8 cellular contexts compared by ENCODE assay signal in the genomic region with DNA sequence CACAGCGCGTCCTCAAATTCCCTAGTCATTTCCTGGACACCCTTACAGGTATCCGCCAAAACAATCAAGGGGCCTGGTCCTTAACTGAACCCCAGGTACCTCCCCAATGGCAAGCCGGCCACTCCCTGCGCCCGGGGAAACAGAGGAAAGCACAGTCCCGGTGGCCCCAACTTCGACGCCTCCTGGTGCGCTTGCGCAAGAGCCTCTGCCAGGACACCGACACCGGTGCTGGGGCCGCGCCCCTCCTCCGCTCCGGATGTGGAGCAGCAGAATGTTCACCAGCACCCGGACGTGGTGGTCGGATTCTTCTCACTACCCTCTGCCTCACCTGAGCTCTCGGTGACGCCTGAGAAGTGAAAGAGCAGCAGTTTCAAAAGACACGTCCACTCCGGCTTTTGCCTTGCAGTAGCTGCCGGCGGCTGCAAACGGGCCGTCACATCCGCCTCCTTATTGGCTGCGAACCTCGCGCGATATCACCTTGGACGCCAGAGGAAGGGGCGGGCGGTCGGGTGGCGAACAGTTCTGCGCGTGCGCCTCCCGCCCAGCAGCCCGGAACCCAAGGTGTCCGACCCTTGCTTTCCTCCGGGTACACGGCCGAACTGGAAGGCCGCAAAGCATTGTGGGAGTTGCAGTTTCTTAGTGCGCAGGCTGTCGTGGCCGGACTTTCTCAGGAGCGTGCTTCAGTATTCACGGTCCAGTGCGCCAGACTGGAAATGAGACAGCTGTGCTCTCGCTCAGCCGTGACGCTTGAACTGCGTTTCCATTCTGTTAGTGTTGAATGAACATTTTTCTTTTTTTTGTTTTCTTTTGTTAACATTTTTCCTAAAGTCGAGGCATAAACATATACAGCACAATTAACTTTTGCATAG. TPM values are rescaled to one million over a fixed set of nuclear protein-coding genes. Genes with fewer than 3 reads are reported as not detected.
DNase-seq lines count a peak whose midpoint lies in the region; ATAC-seq, FAIRE-seq and TF ChIP-seq lines count a peak whose summit lies in the region.

Gene TXNDC9 (minus strand): TSS at position 423 of the 869 bp plus-strand sequence. CDS start 3,123 bp downstream, outside the sequence.

- H3K4me2 ChIP-seq in mesendoderm (ENCODE audit: low read length), result peak within 1 kb of the TSS; percentile 89

- H3K4me3 ChIP-seq in Caco-2 (ENCODE audit: low read depth, low read length), result peak within 1 kb of the TSS; percentile 94
- H3K4me3 ChIP-seq in endodermal cell (ENCODE audit: low read length), result peak within 1 kb of the TSS; percentile 96
- H3K4me3 ChIP-seq in mesendoderm (ENCODE audit: low read length), result peak within 1 kb of the TSS; percentile 92

- peaks cover 48% of the 10 kb centered on the region for H3K79me2 ChIP-seq in mesendoderm (ENCODE audit: control insufficient read depth, insufficient read depth, low read length)

- peak within 1 kb of the TSS; percentile 53 for H3K23ac ChIP-seq in mesendoderm (ENCODE audit: low read length)

- no peak within 1 kb of the TSS for H2AK5ac ChIP-seq in mesendoderm (ENCODE audit: low read length)

- no peak within 1 kb of the TSS for H3K4ac ChIP-seq in mesendoderm (ENCODE audit: low read depth, low read length)

- H3K27ac ChIP-seq in endodermal cell (ENCODE audit: low read depth, low read length) (peak within 1 kb of the TSS; percentile 92), mesendoderm (ENCODE audit: low read depth, low read length) (peak within 1 kb of the TSS; percentile 72)

- DNase-seq in Caco-2 (peak; percentile 99), HTR-8/SVneo (ENCODE audit: insufficient read length, low spot score) (peak; percentile 96), NOMO-1 treated with DMSO at 0.1 percent for 48 hours (lab: John Stamatoyannopoulos, UW; ENCODE audit: unreplicated experiment) (peak; percentile 99), endodermal cell (peak; percentile 99), mesendoderm (peak; percentile 100)
- DNase-seq in activated CD8-positive, alpha-beta memory T cell treated with anti-CD3 and anti-CD28 coated beads for 4 hours (ENCODE audit: low read depth in 2 of 2), result peak; percentile 94 to 96
- peak; percentile 92 for DNase-seq in stimulated activated CD8-positive, alpha-beta memory T cell treated with anti-CD3 and anti-CD28 coated beads, Interleukin-15, amount 100 ng/mL, for 1 hour (ENCODE audit: low read depth)

- H4K8ac ChIP-seq in mesendoderm (ENCODE audit: low read depth, low read length), result peak within 1 kb of the TSS; percentile 82

- H3K9ac ChIP-seq in endodermal cell (ENCODE audit: extremely low read depth, low read length, poor library complexity, severe bottlenecking) (peak within 1 kb of the TSS; percentile 88), mesendoderm (ENCODE audit: low read length) (peak within 1 kb of the TSS; percentile 96)

- H3K79me1 ChIP-seq in mesendoderm (ENCODE audit: low read length), result peaks cover 6% of the 10 kb centered on the region

- no peak within 1 kb of the TSS for H3K18ac ChIP-seq in mesendoderm (ENCODE audit: low read length)

- no peaks in the 10 kb centered on the region for H3K9me3 ChIP-seq in Caco-2
- no peaks in the 10 kb centered on the region for H3K9me3 ChIP-seq in endodermal cell (ENCODE audit: control insufficient read depth, low read length)

- H3K4me1 Mint-ChIP-seq in Caco-2 (ENCODE audit: low read depth, unreplicated experiment), result no peaks in the 10 kb centered on the region
- peaks cover 15% of the 10 kb centered on the region for H3K4me1 Mint-ChIP-seq in endodermal cell

- H3K27me3 Mint-ChIP-seq in Caco-2 (ENCODE audit: insufficient read depth, unreplicated experiment) (no peaks in the 10 kb centered on the region), endodermal cell (ENCODE audit: insufficient read depth) (no peaks in the 10 kb centered on the region)

- 0% methylated on average over 30 to 59 of the region's 59 CpGs for WGBS in endodermal cell (ENCODE audit: insufficient coverage in 1 of 2, insufficient read length in 1 of 2), 2 experiments
- WGBS in mesendoderm (ENCODE audit: extremely low coverage, insufficient coverage, low lambda C conversion rate), result no CpG with 5 or more reads among the region's 59 CpGs

- H3K36me3 Mint-ChIP-seq in Caco-2 (ENCODE audit: insufficient read depth, unreplicated experiment) (peaks cover 20% of the 10 kb centered on the region), endodermal cell (ENCODE audit: low read depth) (peaks cover 21% of the 10 kb centered on the region)

- no peak within 1 kb of the TSS for H4K5ac ChIP-seq in mesendoderm (ENCODE audit: low read length)

- H3K27ac Mint-ChIP-seq in Caco-2 (ENCODE audit: unreplicated experiment), result no peak within 1 kb of the TSS
- no peak within 1 kb of the TSS for H3K27ac Mint-ChIP-seq in endodermal cell

- BruUV-seq in Caco-2 (replicated peaks; lab: Mats Ljungman, UMichigan), result TSS peak; percentile 72

- peak; percentile 69 for ATAC-seq in GM21381 (IDR thresholded peaks at IDR 0.05; ENCODE audit: unreplicated experiment)

- FAIRE-seq in HTR-8/SVneo (lab: Jason Lieb, UNC), result peak; percentile 51

- H3K4me1 ChIP-seq in Caco-2 (peaks cover 22% of the 10 kb centered on the region), endodermal cell (ENCODE audit: control insufficient read depth, insufficient read depth, low read length) (no peaks in the 10 kb centered on the region), mesendoderm (ENCODE audit: control insufficient read depth, low read depth, low read length) (no peaks in the 10 kb centered on the region)

- CTCF ChIA-PET in Caco-2 (lab: Charles Lee), result interaction anchor here (0.8 to 1.5 kb wide), 3 partner anchors 29 to 68 kb away, joined by 3 to 10 read pairs (median 7); no protein-coding TSS in a partner anchor

- POLR2A ChIA-PET in Caco-2 (lab: Charles Lee), result interaction anchor here (0.7 to 2.1 kb wide), 7 partner anchors 38 to 266 kb away, joined by 3 to 13 read pairs (median 4); partner anchors contain the start of genes LIPT1 and TSGA10

- H3K4me3 Mint-ChIP-seq in Caco-2 (ENCODE audit: unreplicated experiment) (no peak within 1 kb of the TSS), endodermal cell (no peak within 1 kb of the TSS)

- no peaks in the 10 kb centered on the region; the same call in 1 of the 2 replicates for H3K36me3 ChIP-seq in Caco-2 (ENCODE audit: control insufficient read depth, insufficient read depth, low read length)
- peaks cover 31% of the 10 kb centered on the region for H3K36me3 ChIP-seq in endodermal cell (ENCODE audit: control insufficient read depth, insufficient read depth, low read length)
- H3K36me3 ChIP-seq in mesendoderm (ENCODE audit: control insufficient read depth, insufficient read depth, low read length), result peaks cover 4% of the 10 kb centered on the region

- no peaks in the 10 kb centered on the region for H3K9me3 Mint-ChIP-seq in Caco-2 (ENCODE audit: unreplicated experiment)
- no peaks in the 10 kb centered on the region for H3K9me3 Mint-ChIP-seq in endodermal cell

- no peak within 1 kb of the TSS for H2BK15ac ChIP-seq in mesendoderm (replicated peaks; ENCODE audit: low read depth)

- H2BK120ac ChIP-seq in mesendoderm (ENCODE audit: low read depth, low read length), result no peak within 1 kb of the TSS

- peak within 1 kb of the TSS; percentile 98 for H3K56ac ChIP-seq in mesendoderm (ENCODE audit: low read length)

- H2BK5ac ChIP-seq in mesendoderm (ENCODE audit: low read length), result no peak within 1 kb of the TSS

- intact Hi-C loops in Caco-2 (cut with micrococcal nuclease; ENCODE audit: unreplicated experiment), result loop anchor here (1.0 to 10.0 kb wide), 4 partner anchors 155 to 251 kb away; partner anchors contain the start of genes C2orf15, MITD1 and MRPL30

- no peaks in the 10 kb centered on the region for H3K27me3 ChIP-seq in Caco-2 (replicated peaks; ENCODE audit: control insufficient read depth, insufficient read depth, low read length)
- H3K27me3 ChIP-seq in endodermal cell (ENCODE audit: control insufficient read depth, insufficient read depth, low read length, poor library complexity, severe bottlenecking), result no peaks in the 10 kb centered on the region
- H3K27me3 ChIP-seq in mesendoderm (ENCODE audit: insufficient read depth, low read length, poor library complexity), result no peaks in the 10 kb centered on the region

- no peak for TF ChIP-seq CTCF in Caco-2 (IDR thresholded peaks at IDR 0.05; ENCODE audit: insufficient read depth in 1 of 2, low read depth in 1 of 2, low read length in 1 of 2, severe bottlenecking in 1 of 2, unreplicated experiment in 1 of 2)
- no peak for TF ChIP-seq CTCF in endodermal cell (conservative IDR thresholded peaks at IDR 0.05)

RNA-seq across cellular contexts. Expression of gene TXNDC9, which starts in this region (rescaled TPM):
- total RNA-seq in Caco-2 (2022) (41.1 and 48.2 TPM in 2 replicates), endodermal cell (10 to 100 TPM; 32.7 to 32.8 TPM)
- polyA plus RNA-seq in endodermal cell (2013, experiment 1 of 2), result 43.5 TPM
- polyA plus RNA-seq in endodermal cell (2013, experiment 2 of 2), result 43.6 TPM
- 44.6 TPM for polyA plus RNA-seq in mesendoderm (2013, experiment 1 of 2)
- 42.9 TPM for polyA plus RNA-seq in mesendoderm (2013, experiment 2 of 2)

Comparison
In these comparisons a context has a peak if more than half of its experiments do, and no peak if none do; other contexts are left out.
1. Peak in every context shown above with its lines: DNase-seq, ATAC-seq, H3K4me3 ChIP-seq and H3K27ac ChIP-seq.